ENCODE assay signal across 1 cellular context in genomic region chr7:107638594-107638993, GRCh38.
A peak's percentile ranks its signal among the peaks of the same experiment; 100 is the strongest.
TF ChIP-seq lines count a peak whose summit lies in the region.

No MANE protein-coding gene starts in this region.

TF ChIP-seq in GM12878, 131 proteins besides CTCF, POLR2A, EP300 and RAD21 (continued from another document):
- TF ChIP-seq E2F8 (IDR thresholded peaks at IDR 0.05; ENCODE audit: low read depth, partially characterized antibody) (no peak), PBX3 (IDR thresholded peaks at IDR 0.05; ENCODE audit: insufficient replicate concordance, low read depth, low read length) (no peak), TCF12 (IDR thresholded peaks at IDR 0.05; ENCODE audit: low read depth, low read length) (no peak), ESRRA (IDR thresholded peaks at IDR 0.05; ENCODE audit: low read length) (no peak), HDGF (IDR thresholded peaks at IDR 0.05) (no peak), KAT2A (conservative IDR thresholded peaks at IDR 0.05; ENCODE audit: control insufficient read depth, low read depth, low read length) (no peak), POU2F2 (IDR thresholded peaks at IDR 0.05; ENCODE audit: borderline replicate concordance, low read depth, low read length) (peak; percentile 96), SMARCA5 (IDR thresholded peaks at IDR 0.05) (no peak), ZSCAN29 (IDR thresholded peaks at IDR 0.05) (no peak)
